ENCODE assay signal across 7 cellular contexts in genomic region chr16:70331588-70332358, GRCh38. TPM values are rescaled to one million over a fixed set of nuclear protein-coding genes. Genes with fewer than 3 reads are reported as not detected.
A peak's percentile ranks its signal among the peaks of the same experiment; 100 is the strongest.
DNase-seq lines count a peak whose midpoint lies in the region; ATAC-seq and TF ChIP-seq lines count a peak whose summit lies in the region.

No MANE protein-coding gene starts in this region.

- peaks cover 0 to 88% (median 0%) of the 10 kb centered on the region in 3 donors for H3K36me3 ChIP-seq in Peyer's patch
- peaks cover 43 to 98% (median 79%) of the 10 kb centered on the region in 4 donors for H3K36me3 ChIP-seq in esophagus muscularis mucosa
- peaks cover 5 to 95% of the 10 kb centered on the region in 2 donors for H3K36me3 ChIP-seq in psoas muscle (ENCODE audit: insufficient read depth in 1 of 2, low read depth in 1 of 2)

- no peaks in the 10 kb centered on the region for H3K9me3 ChIP-seq in Peyer's patch
- H3K9me3 ChIP-seq in esophagus muscularis mucosa, result no peaks in the 10 kb centered on the region
- H3K9me3 ChIP-seq in psoas muscle, result no peaks in the 10 kb centered on the region

- DNase-seq in GM12864 (ENCODE audit: low read depth), result no peak
- DNase-seq in Peyer's patch, result no peak
- DNase-seq in esophagus muscularis mucosa (ENCODE audit: extremely low spot score), result no peak
- DNase-seq in psoas muscle, result peak in 1 of 2 donors; percentile 60
- DNase-seq in NCI-H128 (lab: John Stamatoyannopoulos, UW; ENCODE audit: unreplicated experiment), result no peak
- no peak for DNase-seq in Ammon's horn (ENCODE audit: low spot score)

- H3K27ac ChIP-seq in Peyer's patch (no peak overlapping the region), esophagus muscularis mucosa (replicated peaks in 1 of 4) (peak overlapping the region in 3 of 4 donors; percentile 12 to 68 (median 57)), psoas muscle (peak overlapping the region; percentile 16)

- WGBS in esophagus muscularis mucosa, result 66% methylated on average over 9 of the region's 9 CpGs
- 47 to 63% (median 58%) methylated on average over 9 of the region's 9 CpGs for WGBS in psoas muscle, 3 donors

- ATAC-seq in psoas muscle (peak; percentile 78 to 91 (median 87)), GM19351 (IDR thresholded peaks at IDR 0.05; ENCODE audit: unreplicated experiment) (no peak)

- TF ChIP-seq POLR2A in Peyer's patch (IDR thresholded peaks at IDR 0.05) (no peak), esophagus muscularis mucosa (IDR thresholded peaks at IDR 0.05; ENCODE audit: low read depth) (no peak)

- TF ChIP-seq CTCF in GM12864 (IDR thresholded peaks at IDR 0.05; ENCODE audit: low read depth, low read length, missing control alignments) (peak; percentile 50), Peyer's patch (IDR thresholded peaks at IDR 0.05) (peak in 4 of 6 experiments; percentile 32 to 34 (median 34)), esophagus muscularis mucosa (IDR thresholded peaks at IDR 0.05) (peak in 2 of 3 experiments; percentile 32 to 56), psoas muscle (IDR thresholded peaks at IDR 0.05) (peak; percentile 57)

- intact Hi-C loops in esophagus muscularis mucosa (cut with DNase I) (no loop called here), psoas muscle (cut with DNase I) (loop anchor here in 1 of 2 donors (5.0 kb wide), 1 partner anchor 321 kb away; no protein-coding TSS in a partner anchor)

- H3K27me3 ChIP-seq in Peyer's patch, result no peaks in the 10 kb centered on the region
- no peaks in the 10 kb centered on the region for H3K27me3 ChIP-seq in esophagus muscularis mucosa
- H3K27me3 ChIP-seq in psoas muscle (ENCODE audit: insufficient read depth in 3 of 3, low read length in 2 of 3), result no peaks in the 10 kb centered on the region

- TF ChIP-seq EP300 in esophagus muscularis mucosa (IDR thresholded peaks at IDR 0.05), result no peak

- H3K4me1 ChIP-seq in Peyer's patch (no peaks in the 10 kb centered on the region), esophagus muscularis mucosa (peaks cover 0 to 18% (median 2%) of the 10 kb centered on the region in 4 donors), psoas muscle (no peaks in the 10 kb centered on the region)

- H3K4me3 ChIP-seq in GM12864 (ENCODE audit: low read depth, low read length) (no peak overlapping the region), Peyer's patch (no peak overlapping the region), esophagus muscularis mucosa (no peak overlapping the region), psoas muscle (no peak overlapping the region)

RNA-seq across cellular contexts. Expression of gene DDX19A, which starts 14.9 kb away (rescaled TPM):
- total RNA-seq in Peyer's patch (10 to 100 TPM; 24.2 to 54.5 (median 30.6) TPM), esophagus muscularis mucosa (10 to 100 TPM; 44.0 to 54.0 (median 52.8) TPM), psoas muscle (10 to 100 TPM; 42.1 to 78.6 (median 54.2) TPM)
- 10 to 100 TPM; 36.4 to 73.0 (median 50.1) TPM for polyA plus RNA-seq in psoas muscle

RNA-seq across cellular contexts. Expression of gene DDX19B, which starts 32.8 kb away (rescaled TPM):
- total RNA-seq in Peyer's patch (10 to 100 TPM; 26.2 to 53.4 (median 42.1) TPM), esophagus muscularis mucosa (10 to 100 TPM; 36.1 to 48.7 (median 41.1) TPM), psoas muscle (10 to 100 TPM; 15.0 to 21.4 (median 17.4) TPM)
- polyA plus RNA-seq in psoas muscle, result 10 to 100 TPM; 15.0 to 16.8 (median 16.0) TPM

RNA-seq across cellular contexts. Expression of gene AARS1, which starts 42.5 kb away (rescaled TPM):
- 100 to 1,000 TPM in 1 of 4 donors, 10 to 100 TPM in 3; 30.3 to 102 (median 59.1) TPM for total RNA-seq in Peyer's patch
- total RNA-seq in esophagus muscularis mucosa, result 100 to 1,000 TPM in 1 of 4 donors, 10 to 100 TPM in 3; 67.1 to 101 (median 87.2) TPM
- 10 to 100 TPM; 48.4 to 86.3 (median 77.7) TPM for total RNA-seq in psoas muscle
- 10 to 100 TPM; 37.4 to 63.9 (median 58.0) TPM for polyA plus RNA-seq in psoas muscle

Comparison
In these comparisons a context has a peak if more than half of its experiments do, and no peak if none do; other contexts are left out.
1. H3K27ac ChIP-seq: peak in esophagus muscularis mucosa (3 of 4) and psoas muscle (single experiment); none in Peyer's patch (0 of 4).
2. Peak in every context shown above with its lines, with median percentiles within 50 percentile points of each other: CTCF ChIP-seq.